In the genomic region with DNA sequence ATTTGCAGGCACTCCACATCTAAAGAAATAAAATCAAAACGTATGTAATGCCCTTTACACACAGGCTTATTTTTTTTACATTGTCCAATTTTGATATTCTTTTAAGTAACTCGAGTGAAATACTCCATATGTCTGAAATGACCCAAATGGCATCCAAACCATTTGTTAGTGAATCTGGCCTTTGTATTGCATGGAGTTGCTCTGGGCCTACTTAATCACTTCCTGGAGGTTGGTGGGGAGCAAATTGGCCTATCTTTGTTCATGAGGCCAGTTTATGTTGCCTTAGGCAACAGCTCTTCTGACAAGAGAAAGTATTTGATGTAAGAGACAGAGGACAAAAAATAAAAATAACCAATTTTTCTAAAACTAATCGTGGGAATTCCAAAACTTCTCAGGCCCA, we compare ENCODE assay signal across 20 cellular contexts. TPM values are rescaled to one million over a fixed set of nuclear protein-coding genes. Genes with fewer than 3 reads are reported as not detected.
A peak's percentile ranks its signal among the peaks of the same experiment; 100 is the strongest.
DNase-seq lines count a peak whose midpoint lies in the region; ATAC-seq and TF ChIP-seq lines count a peak whose summit lies in the region.
"Had no signal": no experiment of that assay in that cellular context is flagged by ENCODE, and none has a peak within 500 bp of the region (broad histone marks: within the 10 kb centered on the region; RNA-seq: fewer than 3 reads in every experiment).

No MANE protein-coding gene starts in this region.

- H3K79me2 ChIP-seq in mesendoderm (ENCODE audit: control insufficient read depth, insufficient read depth, low read length) = no peaks in the 10 kb centered on the region

- no peak overlapping the region for H2BK20ac ChIP-seq in IMR-90 (ENCODE audit: low read depth, low read length)

- no peak overlapping the region for H2AFZ ChIP-seq in IMR-90 (replicated peaks; ENCODE audit: low read length, poor library complexity)

- no CpG with 5 or more reads among the region's 3 CpGs for WGBS in IMR-90 (ENCODE audit: extremely low coverage in 2 of 2, insufficient read length in 1 of 2), 2 experiments
- no CpG with 5 or more reads among the region's 3 CpGs for WGBS in mesendoderm (ENCODE audit: extremely low coverage, insufficient coverage, low lambda C conversion rate)

- no peaks in the 10 kb centered on the region for H4K20me1 ChIP-seq in IMR-90 (ENCODE audit: insufficient read depth, low read length)
- H4K20me1 ChIP-seq: BLaER1 treated with 17β-estradiol and CSF1 and Interleukin-3, amounts not matched to agents 10 nM and 100 nM had no signal

- dilution Hi-C loops in IMR-90 (cut with HindIII; ENCODE audit: low sequenced_read_pairs, unreplicated experiment) = no loop called here

- no peak overlapping the region for H2BK15ac ChIP-seq in IMR-90 (ENCODE audit: low read depth, low read length)
- no peak overlapping the region for H2BK15ac ChIP-seq in mesendoderm (replicated peaks; ENCODE audit: low read depth)

- CTCF ChIA-PET in IMR-90 (lab: Yijun Ruan, JAX) = interaction anchor here (0.7 kb wide), 1 partner anchor 75 kb away, joined by 3 read pairs; no protein-coding TSS in a partner anchor

- H3K23ac ChIP-seq in IMR-90 (ENCODE audit: low read depth, low read length) (no peak overlapping the region), mesendoderm (ENCODE audit: low read length) (no peak overlapping the region)

- H3K9me3 ChIP-seq in IMR-90 (ENCODE audit: control insufficient read depth, insufficient read depth, low read length) = no peaks in the 10 kb centered on the region
- H3K9me3 ChIP-seq: BLaER1 treated with 17β-estradiol and CSF1 and Interleukin-3, amounts not matched to agents 10 nM and 100 nM; SJSA1; thyroid gland had no signal

- H3K27ac ChIP-seq in IMR-90 (ENCODE audit: insufficient read depth, low read length) (no peak overlapping the region), mesendoderm (ENCODE audit: low read depth, low read length) (no peak overlapping the region)
- H3K27ac ChIP-seq: BLaER1 treated with 17β-estradiol and CSF1 and Interleukin-3, amounts not matched to agents 10 nM and 100 nM; SJSA1; thyroid gland had no signal

- no peak overlapping the region for H2AK5ac ChIP-seq in IMR-90 (ENCODE audit: low read depth, low read length)
- H2AK5ac ChIP-seq in mesendoderm (ENCODE audit: low read length) = no peak overlapping the region

- peak; percentile 56; the same call in 1 of the 2 replicates for ATAC-seq in IMR-90 (ENCODE audit: low read depth)
- ATAC-seq: HepG2, left colon had no signal

- peak; percentile 70 for DNase-seq in EH (ENCODE audit: low read depth)
- peak; percentile 54 for DNase-seq in IMR-90
- peak; percentile 35 to 63 for DNase-seq in cardiac fibroblast (ENCODE audit: low read depth in 2 of 2)
- peak; percentile 74 for DNase-seq in mesendoderm
- no peak for DNase-seq in glutamatergic neuron
- no peak for DNase-seq in stimulated activated CD4-positive, alpha-beta T cell treated with anti-CD3 and anti-CD28 coated beads, Interleukin-1b, Interleukin-23, amount 100 ng/mL, for 48 hours
- no peak for DNase-seq in GM19240 (ENCODE audit: insufficient read length, low spot score)
- DNase-seq in cerebellar cortex (ENCODE audit: low spot score) = no peak
- DNase-seq: activated naive CD4-positive, alpha-beta T cell treated with Interleukin-2 at 50 U/mL for 16 hours; head of caudate nucleus; left colon; naive B cell; NCI-H2171; stimulated activated CD4-positive, alpha-beta T cell treated with anti-CD3 and anti-CD28 coated beads, Interleukin-2, amount 100 ng/mL, for 24 hours; stimulated activated CD8-positive, alpha-beta memory T cell treated with anti-CD3 and anti-CD28 coated beads, Interleukin-4, amount 100 ng/mL, for 48 hours; thyroid gland had no signal

- no peaks in the 10 kb centered on the region for H3K27me3 Mint-ChIP-seq in glutamatergic neuron (ENCODE audit: unreplicated experiment)
- H3K27me3 Mint-ChIP-seq: naive B cell had no signal

- H3K4me2 ChIP-seq in IMR-90 (ENCODE audit: low read depth, low read length) (no peak overlapping the region), mesendoderm (ENCODE audit: low read length) (no peak overlapping the region)
- H3K4me2 ChIP-seq: BLaER1 treated with 17β-estradiol and CSF1 and Interleukin-3, amounts not matched to agents 10 nM and 100 nM had no signal

- H2BK120ac ChIP-seq in IMR-90 (ENCODE audit: low read depth, low read length) (no peak overlapping the region), mesendoderm (ENCODE audit: low read depth, low read length) (no peak overlapping the region)

- H3K4me3 Mint-ChIP-seq in glutamatergic neuron (ENCODE audit: unreplicated experiment) = no peak overlapping the region

- no peak overlapping the region for H3K18ac ChIP-seq in IMR-90 (ENCODE audit: low read depth, low read length)
- no peak overlapping the region for H3K18ac ChIP-seq in mesendoderm (ENCODE audit: low read length)

- H2AK9ac ChIP-seq in IMR-90 (replicated peaks; ENCODE audit: low read depth, low read length, poor library complexity) = no peak overlapping the region

- H2BK5ac ChIP-seq in IMR-90 (ENCODE audit: low read depth, low read length, poor library complexity, severe bottlenecking) (no peak overlapping the region), mesendoderm (ENCODE audit: low read length) (no peak overlapping the region)

- H3K27me3 ChIP-seq in IMR-90 (ENCODE audit: control insufficient read depth, insufficient read depth, low read length) (no peaks in the 10 kb centered on the region), mesendoderm (ENCODE audit: insufficient read depth, low read length, poor library complexity) (no peaks in the 10 kb centered on the region)
- H3K27me3 ChIP-seq: BLaER1 treated with 17β-estradiol and CSF1 and Interleukin-3, amounts not matched to agents 10 nM and 100 nM; SJSA1; thyroid gland had no signal

- no peak for TF ChIP-seq POLR2A in IMR-90 (IDR thresholded peaks at IDR 0.05; ENCODE audit: low read depth, low read length)

- TF ChIP-seq RAD21 in IMR-90 (IDR thresholded peaks at IDR 0.05; ENCODE audit: low read length) = no peak

- H3K9me3 Mint-ChIP-seq in glutamatergic neuron (ENCODE audit: unreplicated experiment) = no peaks in the 10 kb centered on the region

- H4K91ac ChIP-seq in IMR-90 (ENCODE audit: insufficient read depth, low read depth, low read length) = no peak overlapping the region

- no peaks in the 10 kb centered on the region for H3K79me1 ChIP-seq in IMR-90 (ENCODE audit: low read depth in 1 of 2, low read length in 2 of 2)
- no peaks in the 10 kb centered on the region for H3K79me1 ChIP-seq in mesendoderm (ENCODE audit: low read length)

- H4K8ac ChIP-seq in IMR-90 (ENCODE audit: low read depth in 2 of 2, low read length in 2 of 2) = no peak overlapping the region
- H4K8ac ChIP-seq in mesendoderm (ENCODE audit: low read depth, low read length) = no peak overlapping the region

- H3K4me3 ChIP-seq in IMR-90 (ENCODE audit: insufficient read depth, low read depth, low read length) (no peak overlapping the region), cardiac fibroblast (replicated peaks in 1 of 2; ENCODE audit: low read depth in 2 of 2, low read length in 2 of 2) (no peak overlapping the region), mesendoderm (ENCODE audit: low read length) (no peak overlapping the region)
- H3K4me3 ChIP-seq: BLaER1 treated with 17β-estradiol and CSF1 and Interleukin-3, amounts not matched to agents 10 nM and 100 nM; GM12878; SJSA1; thyroid gland had no signal

- H3K4me1 ChIP-seq in IMR-90 (ENCODE audit: control insufficient read depth, insufficient read depth, low read length) = no peaks in the 10 kb centered on the region; the same call in 1 of the 2 replicates
- H3K4me1 ChIP-seq in mesendoderm (ENCODE audit: control insufficient read depth, low read depth, low read length) = no peaks in the 10 kb centered on the region
- H3K4me1 ChIP-seq: thyroid gland had no signal

- no peak overlapping the region for H3K56ac ChIP-seq in IMR-90 (ENCODE audit: extremely low read depth, insufficient read depth, low read length)
- no peak overlapping the region for H3K56ac ChIP-seq in mesendoderm (ENCODE audit: low read length)

- H3K36me3 Mint-ChIP-seq in glutamatergic neuron (ENCODE audit: unreplicated experiment) = no peaks in the 10 kb centered on the region
- H3K36me3 Mint-ChIP-seq: naive B cell had no signal

- peaks cover 8% of the 10 kb centered on the region for H3K4me1 Mint-ChIP-seq in glutamatergic neuron (ENCODE audit: low read depth, unreplicated experiment)

- BruUV-seq in IMR-90 (replicated peaks; lab: Mats Ljungman, UMichigan) = no TSS peak

- TF ChIP-seq CTCF in IMR-90 (conservative IDR thresholded peaks at IDR 0.05; ENCODE audit: low read depth, low read length) (no peak), cardiac fibroblast (IDR thresholded peaks at IDR 0.05; ENCODE audit: low read depth, low read length) (no peak), glutamatergic neuron (IDR thresholded peaks at IDR 0.05; ENCODE audit: partially characterized antibody, unreplicated experiment) (no peak)

- no peak overlapping the region for H4K5ac ChIP-seq in IMR-90 (ENCODE audit: low read depth, low read length)
- H4K5ac ChIP-seq in mesendoderm (ENCODE audit: low read length) = no peak overlapping the region

- H3K9me1 ChIP-seq in IMR-90 (ENCODE audit: insufficient read depth, low read length) = no peaks in the 10 kb centered on the region

- in situ Hi-C loops in IMR-90 (cut with MboI; ENCODE audit: low sequenced_read_pairs) = no loop called here

- no peak overlapping the region for H3K14ac ChIP-seq in IMR-90 (replicated peaks; ENCODE audit: low read depth, low read length)

- POLR2A ChIA-PET in IMR-90 (lab: Charles Lee; ENCODE audit: unreplicated experiment) = no interaction called here

- no peak overlapping the region for H3K27ac Mint-ChIP-seq in glutamatergic neuron (ENCODE audit: unreplicated experiment)

- H3K9ac ChIP-seq in IMR-90 (ENCODE audit: low read depth, low read length) (no peak overlapping the region), mesendoderm (ENCODE audit: low read length) (no peak overlapping the region)
- H3K9ac ChIP-seq: BLaER1 treated with 17β-estradiol and CSF1 and Interleukin-3, amounts not matched to agents 10 nM and 100 nM had no signal

- intact Hi-C loops in IMR-90 (cut with micrococcal nuclease) = no loop called here

- H3K36me3 ChIP-seq in IMR-90 (ENCODE audit: control insufficient read depth, insufficient read depth, low read length) (no peaks in the 10 kb centered on the region), mesendoderm (ENCODE audit: control insufficient read depth, insufficient read depth, low read length) (no peaks in the 10 kb centered on the region)
- H3K36me3 ChIP-seq: SJSA1, thyroid gland had no signal

- no peak overlapping the region for H3K4ac ChIP-seq in IMR-90 (ENCODE audit: low read depth, low read length)
- H3K4ac ChIP-seq in mesendoderm (ENCODE audit: low read depth, low read length) = no peak overlapping the region

TF ChIP-seq in IMR-90, 13 proteins besides CTCF, POLR2A, EP300 and RAD21 (continues in another document):
- no peak for TF ChIP-seq MXI1 (IDR thresholded peaks at IDR 0.05; ENCODE audit: borderline replicate concordance, low read depth, low read length)
- TF ChIP-seq NFE2L2 (IDR thresholded peaks at IDR 0.05; ENCODE audit: low read depth, low read length) = no peak

RNA-seq across cellular contexts. Expression of gene TMEM131L, which starts 47.6 kb away (rescaled TPM):
- total RNA-seq in IMR-90 (2012; rRNA removed) (16.1 and 23.8 TPM in 2 replicates), glutamatergic neuron (ENCODE audit: unreplicated experiment) (60.2 TPM)
- 8.2 and 8.4 TPM in 2 replicates for polyA plus RNA-seq in IMR-90 (2012; rRNA removed)
- polyA plus RNA-seq in IMR-90 (2012; cell fraction: cytosol; rRNA removed) = 3.9 and 4.9 TPM in 2 replicates
- 10.1 and 26.3 TPM in 2 replicates for polyA plus RNA-seq in IMR-90 (2012; cell fraction: nucleus; rRNA removed; ENCODE audit: low replicate concordance)
- polyA plus RNA-seq in mesendoderm (2013, experiment 1 of 2) = 16.9 TPM
- 17.2 TPM for polyA plus RNA-seq in mesendoderm (2013, experiment 2 of 2)

Comparison
In these comparisons a context has a peak if more than half of its experiments do, and no peak if none do; other contexts are left out.
1. DNase-seq: peak in EH (single experiment), IMR-90 (single experiment), cardiac fibroblast (2 of 2) and mesendoderm (single experiment); none in glutamatergic neuron (single experiment), stimulated activated CD4-positive, alpha-beta T cell treated with anti-CD3 and anti-CD28 coated beads, Interleukin-1b, Interleukin-23, amount 100 ng/mL, for 48 hours (single experiment), GM19240 (single experiment) and cerebellar cortex (single experiment).